ENCODE assay signal across 8 cellular contexts in the genomic region with DNA sequence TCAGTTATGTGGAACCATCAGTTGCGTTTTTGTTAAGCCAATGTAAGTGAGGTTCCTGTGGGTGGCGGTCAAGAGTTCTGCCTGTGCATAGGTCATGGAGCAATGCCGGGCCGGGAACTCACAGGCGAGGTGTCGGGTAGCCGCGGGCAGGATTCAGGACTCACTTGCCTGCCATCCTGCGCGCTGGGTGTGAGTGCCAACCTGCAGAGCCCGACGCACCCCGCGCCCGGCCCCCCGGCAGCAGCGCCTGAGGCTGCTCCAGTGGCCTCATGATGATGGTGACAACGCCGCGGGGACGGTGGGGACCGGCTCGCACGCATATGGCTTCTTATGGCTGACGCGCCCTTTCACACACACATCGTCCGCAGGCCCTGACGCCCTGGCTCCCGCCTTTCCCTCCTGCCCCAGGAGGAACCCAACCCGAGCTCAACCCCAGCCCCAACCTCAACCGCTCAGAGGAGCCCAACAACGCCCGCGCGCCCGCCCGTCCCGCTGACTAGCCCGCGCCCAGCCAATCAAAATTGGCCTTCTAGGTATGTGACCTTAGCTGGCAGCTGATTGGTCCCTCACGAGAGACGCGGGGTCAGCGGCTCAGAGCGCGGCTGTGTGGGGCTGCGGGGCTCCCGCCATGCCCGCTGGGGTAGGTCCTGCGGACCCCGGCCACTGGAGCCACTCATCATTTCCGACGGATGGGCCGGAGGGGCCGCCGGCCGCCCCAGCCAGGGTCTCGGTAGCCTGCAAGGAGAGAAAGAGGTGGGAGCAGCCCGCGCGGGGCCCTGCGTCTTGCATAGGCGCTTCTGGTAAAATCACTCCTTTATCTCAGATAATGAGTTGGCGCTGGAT. TPM values are rescaled to one million over a fixed set of nuclear protein-coding genes. Genes with fewer than 3 reads are reported as not detected.
DNase-seq lines count a peak whose midpoint lies in the region; ATAC-seq, FAIRE-seq and TF ChIP-seq lines count a peak whose summit lies in the region.

A gene with protein sequence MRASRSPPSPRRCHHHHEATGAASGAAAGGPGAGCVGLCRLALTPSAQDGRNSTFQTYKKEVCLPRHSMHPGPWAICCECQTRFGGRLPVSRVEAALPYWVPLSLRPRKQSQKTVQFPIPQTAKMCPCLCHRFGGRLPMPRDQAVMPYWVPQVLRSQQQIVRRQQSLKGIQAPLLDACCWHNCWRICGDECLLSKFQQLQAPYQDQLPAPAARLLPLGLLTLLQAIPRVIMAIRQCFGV (minus strand): TSS at position 470 of the 843 bp plus-strand sequence. CDS start 150 bp downstream, at position 320.

- H3K79me2 ChIP-seq in HepG2 (ENCODE audit: insufficient read depth, low read length), result peaks cover 17% of the 10 kb centered on the region

- FAIRE-seq in HepG2 (lab: Jason Lieb, UNC), result peak; percentile 50

- H3K27ac ChIP-seq in CD4-positive, alpha-beta memory T cell (ENCODE audit: low read depth, low read length), result peak within 1 kb of the TSS; percentile 77
- peak within 1 kb of the TSS; percentile 91 for H3K27ac ChIP-seq in HepG2 (ENCODE audit: extremely low read length, insufficient read depth, low read length)

- H3K27me3 Mint-ChIP-seq in CD4-positive, alpha-beta memory T cell, result no peaks in the 10 kb centered on the region
- H3K27me3 Mint-ChIP-seq in dendritic cell treated with granulocyte-macrophage colony-stimulating factor and Interleukin-4, amounts not matched to agents 40 ng/mL and 50 ng/mL, for 4 days, result peaks cover 3% of the 10 kb centered on the region

- H3K4me2 ChIP-seq in HepG2 (ENCODE audit: low read depth, low read length), result peak within 1 kb of the TSS; percentile 91

- H3K4me1 Mint-ChIP-seq in CD4-positive, alpha-beta memory T cell, result peaks cover 10 to 21% (median 15%) of the 10 kb centered on the region in 4 donors
- H3K4me1 Mint-ChIP-seq in dendritic cell treated with granulocyte-macrophage colony-stimulating factor and Interleukin-4, amounts not matched to agents 40 ng/mL and 50 ng/mL, for 4 days (ENCODE audit: low read depth), result peaks cover 18% of the 10 kb centered on the region

- no peaks in the 10 kb centered on the region for H3K27me3 ChIP-seq in CD4-positive, alpha-beta memory T cell (ENCODE audit: insufficient read depth, low read length)
- H3K27me3 ChIP-seq in HepG2 (ENCODE audit: control insufficient read depth in 1 of 2, insufficient read depth in 2 of 2, low read length in 2 of 2), result no peaks in the 10 kb centered on the region; a peak in 1 of 5 replicates

- H2AFZ ChIP-seq in HepG2 (ENCODE audit: low read length), result no peak within 1 kb of the TSS

- H3K4me3 Mint-ChIP-seq in CD4-positive, alpha-beta memory T cell, result peak within 1 kb of the TSS; percentile 91 to 97 (median 95)
- H3K4me3 Mint-ChIP-seq in dendritic cell treated with granulocyte-macrophage colony-stimulating factor and Interleukin-4, amounts not matched to agents 40 ng/mL and 50 ng/mL, for 4 days, result peak within 1 kb of the TSS; percentile 89

- CTCF ChIA-PET in CD4-positive, alpha-beta memory T cell (lab: Charles Lee; ENCODE audit: partially characterized antibody), result interaction anchor here (0.7 to 3.4 kb wide), 8 partner anchors 24 to 319 kb away, joined by 3 to 30 read pairs (median 3); a partner anchor contains a TSS
- CTCF ChIA-PET in HepG2 (lab: Yijun Ruan, JAX; ENCODE audit: low intra/inter-chr PET ratio, low total read pairs), result interaction anchor here (1.8 kb wide), 1 partner anchor 77 kb away, joined by 9 read pairs; no protein-coding TSS in a partner anchor

- H3K36me3 Mint-ChIP-seq in CD4-positive, alpha-beta memory T cell, result peaks cover 0 to 9% of the 10 kb centered on the region in 2 donors
- H3K36me3 Mint-ChIP-seq in dendritic cell treated with granulocyte-macrophage colony-stimulating factor and Interleukin-4, amounts not matched to agents 40 ng/mL and 50 ng/mL, for 4 days (ENCODE audit: low read depth), result peaks cover 17% of the 10 kb centered on the region

- peak within 1 kb of the TSS; percentile 93 to 98 (median 95) for H3K27ac Mint-ChIP-seq in CD4-positive, alpha-beta memory T cell
- peak within 1 kb of the TSS; percentile 95 for H3K27ac Mint-ChIP-seq in dendritic cell treated with granulocyte-macrophage colony-stimulating factor and Interleukin-4, amounts not matched to agents 40 ng/mL and 50 ng/mL, for 4 days

- peak; percentile 95 to 99 (median 95) for DNase-seq in CD4-positive, alpha-beta memory T cell
- DNase-seq in NCI-H748 (lab: John Stamatoyannopoulos, UW; ENCODE audit: unreplicated experiment), result peak; percentile 93
- DNase-seq in activated CD4-positive, alpha-beta T cell treated with anti-CD3 and anti-CD28 coated beads, Interleukin-2, amount 50 U/mL, for 4 hours, result peak; percentile 94 to 96
- DNase-seq in HepG2 (ENCODE audit: low spot score), result peak; percentile 95
- peak; percentile 97 to 99 for DNase-seq in stimulated activated CD4-positive, alpha-beta T cell treated with anti-CD3 and anti-CD28 coated beads, Interleukin-2, amount 100 ng/mL, for 48 hours

- peak; percentile 81 to 82 for TF ChIP-seq POLR2A in HepG2 (IDR thresholded peaks at IDR 0.05; ENCODE audit: insufficient read depth in 1 of 2, low read depth in 2 of 2, low read length in 2 of 2)

- intact Hi-C loops in CD4-positive, alpha-beta memory T cell (cut with micrococcal nuclease), result loop anchor here (1.0 kb wide), 3 partner anchors 28 to 77 kb away; a partner anchor contains a TSS
- intact Hi-C loops in dendritic cell treated with granulocyte-macrophage colony-stimulating factor and Interleukin-4, amounts not matched to agents 40 ng/mL and 50 ng/mL, for 4 days (cut with micrococcal nuclease), result loop anchor here (5.0 kb wide), 1 partner anchor 75 kb away; a partner anchor contains a TSS
- intact Hi-C loops in HepG2 (cut with micrococcal nuclease; ENCODE audit: unreplicated experiment), result loop anchor here (2.0 to 5.0 kb wide), 2 partner anchors 40 to 68 kb away; no protein-coding TSS in a partner anchor

- peak; percentile 93 for ATAC-seq in GM19397 (IDR thresholded peaks at IDR 0.05; ENCODE audit: unreplicated experiment)
- peak; percentile 88 for ATAC-seq in HG03565 (IDR thresholded peaks at IDR 0.05; ENCODE audit: unreplicated experiment)
- ATAC-seq in HepG2, result peak; percentile 89

- H3K9ac ChIP-seq in HepG2 (ENCODE audit: insufficient read depth, low read depth, low read length), result peak within 1 kb of the TSS; percentile 97

- peak; percentile 79 for TF ChIP-seq RAD21 in HepG2 (CRISPR knock-in tag; IDR thresholded peaks at IDR 0.05)

- no peaks in the 10 kb centered on the region for H4K20me1 ChIP-seq in HepG2 (ENCODE audit: insufficient read depth, low read length)

- peak within 1 kb of the TSS; percentile 64 to 88 for H3K4me3 ChIP-seq in CD4-positive, alpha-beta memory T cell (ENCODE audit: low read length in 2 of 2)
- peak within 1 kb of the TSS; percentile 81 to 98 (median 93) for H3K4me3 ChIP-seq in HepG2 (replicated peaks in 1 of 3; ENCODE audit: insufficient read depth in 1 of 3, low read depth in 2 of 3, low read length in 3 of 3)

- BruUV-seq in HepG2 (replicated peaks; lab: Mats Ljungman, UMichigan), result TSS peak; percentile 75

- H3K9me3 ChIP-seq in CD4-positive, alpha-beta memory T cell (ENCODE audit: control insufficient read depth in 1 of 2, low read length in 2 of 2), result no peaks in the 10 kb centered on the region
- H3K9me3 ChIP-seq in HepG2 (ENCODE audit: low read length), result no peaks in the 10 kb centered on the region

- TF ChIP-seq CTCF in HepG2 (CRISPR knock-in tag; IDR thresholded peaks at IDR 0.05), result peak; percentile 93

- WGBS in HepG2 (ENCODE audit: low lambda C conversion rate), result 1% methylated on average over 45 of the region's 65 CpGs

- TF ChIP-seq EP300 in HepG2 (IDR thresholded peaks at IDR 0.05; ENCODE audit: low read depth in 2 of 2, low read length in 2 of 2) (no peak), HepG2 (CRISPR knock-in tag; IDR thresholded peaks at IDR 0.05; ENCODE audit: borderline replicate concordance) (0 out of 2 replicates have a peak, but pooled peaks have one; percentile 16)

- in situ Hi-C loops in HepG2 (cut with HindIII; ENCODE audit: extremely low pct_ligation_motif_present, low pct_unique_long_range_greater_than_20kb), result no loop called here

- H3K9me3 Mint-ChIP-seq in CD4-positive, alpha-beta memory T cell, result no peaks in the 10 kb centered on the region
- no peaks in the 10 kb centered on the region for H3K9me3 Mint-ChIP-seq in dendritic cell treated with granulocyte-macrophage colony-stimulating factor and Interleukin-4, amounts not matched to agents 40 ng/mL and 50 ng/mL, for 4 days

- POLR2A ChIA-PET in CD4-positive, alpha-beta memory T cell (lab: Charles Lee; ENCODE audit: partially characterized antibody), result interaction anchor here (0.5 to 5.3 kb wide), 7 partner anchors 28 to 759 kb away, joined by 3 to 48 read pairs (median 6); a partner anchor contains a TSS
- POLR2A ChIA-PET in HepG2 (lab: Yijun Ruan, JAX), result interaction anchor here (0.7 to 4.4 kb wide), 14 partner anchors 9 to 148 kb away, joined by 3 to 85 read pairs (median 4); a partner anchor contains a TSS

- H3K36me3 ChIP-seq in CD4-positive, alpha-beta memory T cell (ENCODE audit: insufficient read depth, low read length), result no peaks in the 10 kb centered on the region
- no peaks in the 10 kb centered on the region for H3K36me3 ChIP-seq in HepG2 (replicated peaks in 1 of 2; ENCODE audit: control insufficient read depth in 1 of 2, insufficient read depth in 2 of 2, low read length in 2 of 2)

- H3K4me1 ChIP-seq in CD4-positive, alpha-beta memory T cell (ENCODE audit: insufficient read depth, low read length), result peaks cover 9% of the 10 kb centered on the region
- peaks cover 25% of the 10 kb centered on the region for H3K4me1 ChIP-seq in HepG2 (ENCODE audit: insufficient read depth, low read length)

RNA-seq across cellular contexts. Expression of the gene that starts here (rescaled TPM):
- 1 to 10 TPM; 1.6 TPM for total RNA-seq in CD4-positive, alpha-beta memory T cell
- 1 to 10 TPM; 1.4 to 2.4 TPM for polyA plus RNA-seq in CD4-positive, alpha-beta memory T cell
- 7.2 and 8.6 TPM in 2 replicates for total RNA-seq in HepG2 (2016; rRNA removed; fragmentation: Illumina TruSeq; extraction: Trizol)
- total RNA-seq in HepG2 (2016; cell fraction: cytosol; rRNA removed; fragmentation: Illumina TruSeq; extraction: Trizol; ENCODE audit: low read depth), result 20.8 and 21.6 TPM in 2 replicates
- total RNA-seq in HepG2 (2016; cell fraction: insoluble cytoplasmic fraction; rRNA removed; fragmentation: Illumina TruSeq; extraction: Trizol), result 6.9 and 8.1 TPM in 2 replicates
- total RNA-seq in HepG2 (2016; cell fraction: membrane; rRNA removed; fragmentation: Illumina TruSeq; extraction: Trizol), result 15.4 and 16.2 TPM in 2 replicates
- 6.3 TPM in 2 replicates for total RNA-seq in HepG2 (2016; cell fraction: nucleus; rRNA removed; fragmentation: Illumina TruSeq; extraction: Trizol)
- polyA plus RNA-seq in HepG2 (2011; rRNA removed), result 2.0 and 2.8 TPM in 2 replicates
- polyA plus RNA-seq in HepG2 (2011; cell fraction: cytosol; rRNA removed), result 1.3 and 3.1 TPM in 2 replicates
- 4.1 and 5.0 TPM in 2 replicates for polyA plus RNA-seq in HepG2 (2011; cell fraction: nucleus; rRNA removed)
- polyA plus RNA-seq in HepG2 (2012), result 3.8 and 4.5 TPM in 2 replicates
- 14.5 and 18.3 TPM in 2 replicates for polyA plus RNA-seq in HepG2 (2016; cell fraction: cytosol; fragmentation: Illumina TruSeq; extraction: Trizol; ENCODE audit: low read depth)
- 6.1 and 7.7 TPM in 2 replicates for polyA plus RNA-seq in HepG2 (2016; cell fraction: insoluble cytoplasmic fraction; fragmentation: Illumina TruSeq; extraction: Trizol; ENCODE audit: low read depth)
- 13.5 and 16.8 TPM in 2 replicates for polyA plus RNA-seq in HepG2 (2016; cell fraction: membrane; fragmentation: Illumina TruSeq; extraction: Trizol; ENCODE audit: low read depth)
- 7.1 and 7.6 TPM in 2 replicates for polyA plus RNA-seq in HepG2 (2016; cell fraction: nucleus; fragmentation: Illumina TruSeq; extraction: Trizol; ENCODE audit: insufficient read depth, low read depth)
- 2.1 and 2.6 TPM in 2 replicates for polyA minus RNA-seq in HepG2 (2011; rRNA and poly(A)+ RNA removed; ENCODE audit: low replicate concordance)
- 0.79 and 1.4 TPM in 2 replicates for polyA minus RNA-seq in HepG2 (2011; cell fraction: cytosol; rRNA and poly(A)+ RNA removed)
- 3.7 and 5.0 TPM in 2 replicates for polyA minus RNA-seq in HepG2 (2011; cell fraction: nucleus; rRNA and poly(A)+ RNA removed)

Comparison
In these comparisons a context has a peak if more than half of its experiments do, and no peak if none do; other contexts are left out.
1. Peak in every context shown above with its lines: DNase-seq, ATAC-seq, H3K4me3 ChIP-seq and H3K27ac ChIP-seq.